Comparison of ENCODE assay signal across 1 cellular context in genomic region chr9:38195737-38196161, GRCh38.
TF ChIP-seq lines count a peak whose summit lies in the region.

No MANE protein-coding gene starts in this region.

TF ChIP-seq in GM12878, 131 proteins besides CTCF, POLR2A, EP300 and RAD21 (continued from another document):
- TF ChIP-seq ZNF687 (IDR thresholded peaks at IDR 0.05) (peak; percentile 71), JUNB (IDR thresholded peaks at IDR 0.05) (no peak), PRDM15 (CRISPR knock-in tag; IDR thresholded peaks at IDR 0.05) (no peak), LARP7 (IDR thresholded peaks at IDR 0.05) (no peak), RUNX3 (IDR thresholded peaks at IDR 0.05; ENCODE audit: low read length) (no peak), SMAD5 (IDR thresholded peaks at IDR 0.05; ENCODE audit: low read depth) (no peak), POLR2AphosphoS2 (IDR thresholded peaks at IDR 0.05; ENCODE audit: low read depth, low read length) (no peak), NR2F1 (conservative IDR thresholded peaks at IDR 0.05) (peak; percentile 93), IRF4 (IDR thresholded peaks at IDR 0.05; ENCODE audit: low read depth, low read length) (no peak), GATAD2B (conservative IDR thresholded peaks at IDR 0.05; ENCODE audit: low read depth) (no peak), ATF3 (IDR thresholded peaks at IDR 0.05; ENCODE audit: borderline replicate concordance, extremely low read depth, low read depth, low read length) (no peak), ELK1 (IDR thresholded peaks at IDR 0.05; ENCODE audit: low read depth, low read length) (no peak), BCLAF1 (IDR thresholded peaks at IDR 0.05) (no peak), HDAC2 (IDR thresholded peaks at IDR 0.05) (no peak), CBFB (IDR thresholded peaks at IDR 0.05; ENCODE audit: low read depth) (no peak), REST (IDR thresholded peaks at IDR 0.05; ENCODE audit: low read depth, low read length) (no peak), POLR2AphosphoS5 (IDR thresholded peaks at IDR 0.05; ENCODE audit: low read length) (no peak)
